ENCODE assay signal across 2 cellular contexts in genomic region chr10:77358666-77359065, GRCh38.
TF ChIP-seq lines count a peak whose summit lies in the region.

No MANE protein-coding gene starts in this region.

TF ChIP-seq in neural cell, 6 proteins besides CTCF, POLR2A, EP300 and RAD21 (continued from another document):
- TF ChIP-seq REST (IDR thresholded peaks at IDR 0.05; ENCODE audit: borderline replicate concordance) = no peak
- no peak for TF ChIP-seq POLR2AphosphoS5 (IDR thresholded peaks at IDR 0.05)

TF ChIP-seq in WTC11, 78 proteins besides CTCF, POLR2A, EP300 and RAD21 (continued from another document):
- no peak for TF ChIP-seq ZNF416 (CRISPR knock-in tag; IDR thresholded peaks at IDR 0.05)
- TF ChIP-seq CREM (CRISPR knock-in tag; IDR thresholded peaks at IDR 0.05) = no peak
- no peak for TF ChIP-seq SMAD3 (CRISPR knock-in tag; IDR thresholded peaks at IDR 0.05; ENCODE audit: borderline replicate concordance)
- no peak for TF ChIP-seq E2F5 (CRISPR knock-in tag; IDR thresholded peaks at IDR 0.05)
- TF ChIP-seq CREB1 (CRISPR knock-in tag; IDR thresholded peaks at IDR 0.05) = no peak
- TF ChIP-seq GABPB1 (CRISPR knock-in tag; IDR thresholded peaks at IDR 0.05) = no peak
- TF ChIP-seq ATF1 (CRISPR knock-in tag; IDR thresholded peaks at IDR 0.05) = no peak
- no peak for TF ChIP-seq USF2 (CRISPR knock-in tag; IDR thresholded peaks at IDR 0.05)
